ENCODE assay signal across 8 cellular contexts in genomic region chr17:39981207-39982068, GRCh38. TPM values are rescaled to one million over a fixed set of nuclear protein-coding genes. Genes with fewer than 3 reads are reported as not detected.
DNase-seq lines count a peak whose midpoint lies in the region; ATAC-seq, FAIRE-seq and TF ChIP-seq lines count a peak whose summit lies in the region.

No MANE protein-coding gene starts in this region.

- H3K36me3 ChIP-seq in SU-DHL-6 (ENCODE audit: low read length): peaks cover 5% of the 10 kb centered on the region; the same call in 1 of the 2 replicates

- H3K9me3 ChIP-seq in SU-DHL-6 (ENCODE audit: insufficient read depth, low read length): no peaks in the 10 kb centered on the region

- TF ChIP-seq CTCF in SU-DHL-6 (IDR thresholded peaks at IDR 0.05; ENCODE audit: insufficient read depth, low read length, poor library complexity, severe bottlenecking): no peak
- no peak for TF ChIP-seq CTCF in fibroblast of the aortic adventitia (IDR thresholded peaks at IDR 0.05; ENCODE audit: insufficient read depth, low read length)
- TF ChIP-seq CTCF in D721Med (IDR thresholded peaks at IDR 0.05; ENCODE audit: insufficient read depth, missing control alignments): no peak

- H3K4me3 ChIP-seq in SU-DHL-6 (ENCODE audit: insufficient read depth, low read length, poor library complexity, severe bottlenecking) (peak overlapping the region; percentile 73), fibroblast of the aortic adventitia (ENCODE audit: low read depth, low read length) (peak overlapping the region; percentile 95)

- H2AFZ ChIP-seq in SU-DHL-6 (ENCODE audit: low read depth, low read length, severe bottlenecking): no peak overlapping the region

- FAIRE-seq in D721Med (lab: Jason Lieb, UNC): no peak

- H4K20me1 ChIP-seq in SU-DHL-6 (ENCODE audit: low read depth, low read length): peaks cover 8% of the 10 kb centered on the region; the same call in 1 of the 2 replicates

- H3K27ac ChIP-seq in SU-DHL-6 (ENCODE audit: low read depth, low read length): peak overlapping the region; percentile 46; the same call in 1 of the 2 replicates

- ATAC-seq in GM19324 (IDR thresholded peaks at IDR 0.05; ENCODE audit: low FRiP score, unreplicated experiment): no peak

- DNase-seq in DMS53 (lab: John Stamatoyannopoulos, UW) (peak; percentile 30), DMS53 treated with DMSO at 0.1 percent for 48 hours (lab: John Stamatoyannopoulos, UW; ENCODE audit: unreplicated experiment) (no peak), fibroblast of the aortic adventitia (ENCODE audit: low read depth) (no peak), pons (ENCODE audit: low spot score) (peak; percentile 16), NCI-H510A (lab: John Stamatoyannopoulos, UW) (no peak), D721Med (ENCODE audit: insufficient read length, low spot score) (no peak)

- no peaks in the 10 kb centered on the region for H3K9me2 ChIP-seq in SU-DHL-6 (replicated peaks; ENCODE audit: insufficient read depth, low read length)

- H3K9ac ChIP-seq in SU-DHL-6 (ENCODE audit: low read length): peak overlapping the region; percentile 93

- H3F3A ChIP-seq in SU-DHL-6 (ENCODE audit: insufficient read depth): no peaks in the 10 kb centered on the region; the same call in 1 of the 2 replicates

- no peaks in the 10 kb centered on the region for H3K27me3 ChIP-seq in SU-DHL-6 (ENCODE audit: low read length)

- H3K4me2 ChIP-seq in SU-DHL-6 (ENCODE audit: low read depth, low read length, poor library complexity, severe bottlenecking): peak overlapping the region; percentile 94

- peaks cover 31% of the 10 kb centered on the region for H3K79me2 ChIP-seq in SU-DHL-6 (ENCODE audit: insufficient read depth, low read length)

RNA-seq across cellular contexts. Expression of gene PSMD3, which starts 0.8 kb away (rescaled TPM):
- 41.9 and 73.5 TPM in 2 replicates for total RNA-seq in fibroblast of the aortic adventitia (ENCODE audit: low replicate concordance)

RNA-seq across cellular contexts. Expression of gene GSDMA, which starts 18.6 kb away (rescaled TPM):
- total RNA-seq in fibroblast of the aortic adventitia (ENCODE audit: low replicate concordance): not detected in 2 replicates

RNA-seq across cellular contexts. Expression of gene CSF3, which starts 33.8 kb away (rescaled TPM):
- total RNA-seq in fibroblast of the aortic adventitia (ENCODE audit: low replicate concordance): 0.25 TPM in 1 of 2 replicates, not detected in the other

RNA-seq across cellular contexts. Expression of gene LRRC3C, which starts 53.9 kb away (rescaled TPM):
- total RNA-seq in fibroblast of the aortic adventitia (ENCODE audit: low replicate concordance): not detected in 2 replicates

RNA-seq across cellular contexts. Expression of gene ORMDL3, which starts 54.0 kb away (rescaled TPM):
- 46.9 and 71.7 TPM in 2 replicates for total RNA-seq in fibroblast of the aortic adventitia (ENCODE audit: low replicate concordance)

Comparison
In these comparisons a context has a peak if more than half of its experiments do, and no peak if none do; other contexts are left out.
1. DNase-seq: peak in DMS53 (single experiment) and pons (single experiment); none in DMS53 treated with DMSO at 0.1 percent for 48 hours (single experiment), fibroblast of the aortic adventitia (single experiment), NCI-H510A (single experiment) and D721Med (single experiment).